Comparison of ENCODE assay signal across 8 cellular contexts in the genomic region with DNA sequence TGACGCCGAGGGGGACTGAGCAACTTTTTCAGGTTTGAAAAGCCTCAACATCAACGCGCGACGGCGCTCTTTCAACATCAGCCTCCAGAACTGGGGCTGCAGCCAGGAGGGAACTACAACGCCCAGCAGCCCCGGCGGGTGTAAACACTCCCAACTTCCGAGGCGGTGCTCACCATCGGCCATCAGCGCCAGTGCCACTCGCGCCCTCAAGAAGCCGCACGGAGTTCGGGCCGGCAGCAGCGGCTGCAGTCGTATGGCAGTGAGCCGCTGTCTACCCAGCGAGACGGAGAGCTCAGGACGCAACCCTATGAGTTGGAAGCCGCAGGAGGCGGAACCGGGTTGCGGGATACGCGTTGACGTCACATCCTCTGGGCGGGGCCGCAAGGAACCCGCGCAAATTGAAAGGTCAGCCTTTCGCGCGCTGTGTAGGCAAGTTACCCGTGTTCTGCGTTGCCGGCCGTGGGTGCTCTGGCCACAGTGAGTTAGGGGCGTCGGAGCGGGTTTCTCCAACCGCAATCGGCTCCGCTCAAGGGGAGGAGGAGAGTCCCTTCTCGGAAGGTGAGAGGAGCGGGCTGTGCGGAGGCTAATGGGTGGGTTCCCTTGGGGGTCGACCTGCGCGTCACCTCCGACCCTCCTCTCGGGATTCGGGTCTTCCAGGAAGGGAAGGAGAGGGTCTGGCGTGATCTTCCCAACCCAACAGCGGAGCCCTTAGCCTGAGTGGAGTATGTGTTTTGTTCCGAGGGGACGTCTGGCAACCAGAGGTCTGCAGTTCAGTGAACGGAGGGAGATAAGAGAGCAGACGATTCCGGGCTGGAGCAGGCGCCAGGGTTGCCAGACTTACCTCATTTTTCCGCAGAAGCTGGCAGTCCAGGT. TPM values are rescaled to one million over a fixed set of nuclear protein-coding genes. Genes with fewer than 3 reads are reported as not detected.
DNase-seq lines count a peak whose midpoint lies in the region; ATAC-seq, FAIRE-seq and TF ChIP-seq lines count a peak whose summit lies in the region.

A gene (plus strand): TSS at position 409 of the 873 bp plus-strand sequence. CDS start 2,222 bp downstream, outside the sequence.

- intact Hi-C loops in kidney (cut with DNase I): no loop called here

- no peak for FAIRE-seq in kidney (lab: Jason Lieb, UNC)

- DNase-seq in AML-193 (lab: John Stamatoyannopoulos, UW) (peak; percentile 95 to 97), NCI-H446 treated with DMSO at 0.1 percent for 48 hours (lab: John Stamatoyannopoulos, UW) (peak; percentile 94), cerebellar cortex (ENCODE audit: low spot score) (peak; percentile 93), kidney (peak; percentile 95)
- DNase-seq in stimulated activated CD4-positive, alpha-beta T cell treated with anti-CD3 and anti-CD28 coated beads, Interleukin-15, amount 100 ng/mL, for 24 hours: peak; percentile 92

- ATAC-seq in GM19025 (IDR thresholded peaks at IDR 0.05; ENCODE audit: low read depth, unreplicated experiment): peak; percentile 96
- ATAC-seq in HG03342 (IDR thresholded peaks at IDR 0.05; ENCODE audit: unreplicated experiment): peak; percentile 98
- ATAC-seq in activated CD4-positive, CD25-positive, alpha-beta regulatory T cell treated with anti-CD3 and anti-CD28 coated beads, Interleukin-2, amount 50 U/mL, for 24 hours: peak; percentile 96 to 98

- peak; percentile 39 for TF ChIP-seq CTCF in kidney (IDR thresholded peaks at IDR 0.05; ENCODE audit: borderline replicate concordance, extremely low read depth, insufficient read depth)

- H3K27ac ChIP-seq in kidney (ENCODE audit: low read depth in 2 of 2, low read length in 2 of 2): peak within 1 kb of the TSS; percentile 98

- H3K4me3 ChIP-seq in kidney (ENCODE audit: low read length in 2 of 2): peak within 1 kb of the TSS; percentile 86 to 93

- peaks cover 0 to 4% of the 10 kb centered on the region in 2 donors for H3K4me1 ChIP-seq in kidney (ENCODE audit: control insufficient read depth in 1 of 2, insufficient read depth in 1 of 2, low read depth in 1 of 2, low read length in 2 of 2)

- peak within 1 kb of the TSS; percentile 44 to 79 for H3K9ac ChIP-seq in kidney (ENCODE audit: low read length in 2 of 2)

- H3K9me3 ChIP-seq in kidney (ENCODE audit: control insufficient read depth in 1 of 2, low read length in 2 of 2): no peaks in the 10 kb centered on the region

- no peaks in the 10 kb centered on the region for H3K36me3 ChIP-seq in kidney (ENCODE audit: control insufficient read depth in 1 of 2, insufficient read depth in 2 of 2, low read length in 2 of 2)

RNA-seq across cellular contexts. Expression of the gene that starts here (rescaled TPM):
- 0.69 TPM for total RNA-seq in kidney
- not detected for polyA plus RNA-seq in kidney (ENCODE audit: insufficient read depth, low read depth, low replicate concordance)

Comparison
In these comparisons a context has a peak if more than half of its experiments do, and no peak if none do; other contexts are left out.
1. Peak in every context shown above with its lines: DNase-seq, ATAC-seq, H3K4me3 ChIP-seq and H3K27ac ChIP-seq.
2. Peak in DNase-seq, H3K4me3 ChIP-seq, H3K27ac ChIP-seq and H3K9ac ChIP-seq in kidney; RNA of the gene not detected or under 1 TPM.